18 cellular contexts compared by ENCODE assay signal in the genomic region with DNA sequence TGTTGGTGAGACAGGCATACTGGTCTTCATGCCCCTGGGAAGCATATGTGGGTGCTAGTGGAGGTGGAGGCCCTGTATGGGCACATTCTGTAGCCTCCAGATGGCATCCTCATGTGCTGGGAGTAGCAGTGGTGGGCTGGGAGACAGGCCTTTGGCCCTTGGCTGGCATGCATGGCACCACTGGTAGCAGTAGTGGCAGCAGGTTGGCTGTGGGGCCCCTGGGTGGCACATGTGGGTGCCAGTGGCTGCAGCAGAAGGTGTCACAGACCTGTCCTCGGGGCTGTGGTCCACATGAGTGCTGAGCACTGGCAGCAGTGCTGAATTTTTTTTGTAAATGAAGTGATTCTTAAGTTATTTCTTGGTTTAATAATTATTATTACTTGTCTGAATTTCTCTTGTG.
"Had no signal": no experiment of that assay in that cellular context is flagged by ENCODE, and none has a peak within 500 bp of the region (broad histone marks: within the 10 kb centered on the region; RNA-seq: fewer than 3 reads in every experiment).

No MANE protein-coding gene starts in this region.

- ATAC-seq: HepG2, T-helper 17 cell had no signal

- H3K4me2 ChIP-seq: SK-N-SH had no signal

- H3K27me3 Mint-ChIP-seq: T-helper 17 cell had no signal

- H3K27ac Mint-ChIP-seq: T-helper 17 cell had no signal

- H3K9ac ChIP-seq: SK-N-SH had no signal

- H3K4me3 Mint-ChIP-seq: T-helper 17 cell had no signal

- H3K4me1 Mint-ChIP-seq: T-helper 17 cell had no signal

- H3K9me3 ChIP-seq: SK-N-SH had no signal

- DNase-seq: IMR-90, Kasumi-1, KG1, MV-4-11, NCI-H1092 treated with DMSO at 0.1 percent for 48 hours, NCI-H1436, NCI-H1930, NCI-H2081, NCI-H2107, NCI-H2227 treated with DMSO at 0.1 percent for 48 hours, NCI-H526 treated with DMSO at 0.1 percent for 48 hours, NCI-H774, RPMI8226, SHP77, SK-N-SH, T-helper 1 cell, T-helper 17 cell had no signal
